In genomic region chr6:49336514-49337131, GRCh38 we compare ENCODE assay signal across 9 cellular contexts.
DNase-seq lines count a peak whose midpoint lies in the region; TF ChIP-seq lines count a peak whose summit lies in the region.
"Had no signal": no experiment of that assay in that cellular context is flagged by ENCODE, and none has a peak within 500 bp of the region (broad histone marks: within the 10 kb centered on the region; RNA-seq: fewer than 3 reads in every experiment).

No MANE protein-coding gene starts in this region.

- no TSS peak for BruUV-seq in mammary epithelial cell (replicated peaks; lab: Mats Ljungman, UMichigan)

- H3K4me2 ChIP-seq in mammary epithelial cell (ENCODE audit: insufficient read depth, low read depth, low read length): no peak overlapping the region

- peaks cover 4% of the 10 kb centered on the region for H3K4me1 ChIP-seq in mammary epithelial cell (ENCODE audit: insufficient read depth, low read length)
- no peaks in the 10 kb centered on the region for H3K4me1 ChIP-seq in breast epithelium

- TF ChIP-seq CTCF in mammary epithelial cell (conservative IDR thresholded peaks at IDR 0.05 in 1 of 2, IDR thresholded peaks at IDR 0.05 in 1 of 2; ENCODE audit: extremely low read depth in 1 of 2, insufficient read depth in 1 of 2, low read depth in 1 of 2, low read length in 2 of 2) (no peak), breast epithelium (IDR thresholded peaks at IDR 0.05) (no peak), WERI-Rb-1 (IDR thresholded peaks at IDR 0.05; ENCODE audit: low read depth, low read length) (no peak)

- TF ChIP-seq POLR2A in breast epithelium (IDR thresholded peaks at IDR 0.05): no peak

- no peak overlapping the region for H3K9ac ChIP-seq in mammary epithelial cell (ENCODE audit: insufficient read depth, low read length)

- no peak overlapping the region for H3K4me3 ChIP-seq in mammary epithelial cell (replicated peaks in 1 of 3; ENCODE audit: insufficient read depth in 1 of 3, low read depth in 2 of 3, low read length in 3 of 3)
- no peak overlapping the region for H3K4me3 ChIP-seq in breast epithelium
- H3K4me3 ChIP-seq in WERI-Rb-1 (ENCODE audit: low read depth, low read length): no peak overlapping the region

- CTCF ChIA-PET in mammary epithelial cell (lab: Charles Lee; ENCODE audit: low non-redundant PET): no interaction called here

- no peaks in the 10 kb centered on the region for H4K20me1 ChIP-seq in mammary epithelial cell (ENCODE audit: insufficient read depth, low read length)

- no peaks in the 10 kb centered on the region for H3K79me2 ChIP-seq in mammary epithelial cell (ENCODE audit: insufficient read depth, low read length)

- H2AFZ ChIP-seq in mammary epithelial cell (ENCODE audit: low read depth, low read length): peak overlapping the region; percentile 20

- H3K27me3 ChIP-seq in mammary epithelial cell (ENCODE audit: insufficient read depth, low read length): no peaks in the 10 kb centered on the region
- no peaks in the 10 kb centered on the region for H3K27me3 ChIP-seq in breast epithelium
- H3K27me3 ChIP-seq in WERI-Rb-1 (ENCODE audit: insufficient read depth, low read depth, severe bottlenecking): no peaks in the 10 kb centered on the region

- 61% methylated on average over 6 of the region's 6 CpGs for WGBS in mammary epithelial cell (ENCODE audit: low coverage, missing lambda C conversion rate)

- intact Hi-C loops in mammary epithelial cell (cut with micrococcal nuclease): no loop called here
- intact Hi-C loops in breast epithelium (cut with DNase I; ENCODE audit: low total_unique reads): no loop called here

- H3K27ac ChIP-seq in mammary epithelial cell (ENCODE audit: insufficient read depth, low read depth, low read length): no peak overlapping the region
- H3K27ac ChIP-seq in breast epithelium: no peak overlapping the region
- no peak overlapping the region for H3K27ac ChIP-seq in WERI-Rb-1

- H3K36me3 ChIP-seq in mammary epithelial cell (ENCODE audit: insufficient read depth, low read length): no peaks in the 10 kb centered on the region
- no peaks in the 10 kb centered on the region for H3K36me3 ChIP-seq in breast epithelium
- no peaks in the 10 kb centered on the region for H3K36me3 ChIP-seq in WERI-Rb-1

- dilution Hi-C loops in mammary epithelial cell (cut with HindIII; ENCODE audit: low sequenced_read_pairs): no loop called here

- H3K9me3 ChIP-seq in mammary epithelial cell (replicated peaks; ENCODE audit: insufficient read depth, low read length) (no peaks in the 10 kb centered on the region), breast epithelium (no peaks in the 10 kb centered on the region), WERI-Rb-1 (ENCODE audit: severe bottlenecking) (no peaks in the 10 kb centered on the region)

- in situ Hi-C loops in mammary epithelial cell (cut with MboI; ENCODE audit: low sequenced_read_pairs in 2 of 2): no loop called here

- DNase-seq in mammary epithelial cell: peak; percentile 12
- no peak for DNase-seq in breast epithelium (ENCODE audit: low spot score in 2 of 2)
- peak; percentile 72 for DNase-seq in WERI-Rb-1
- peak; percentile 50 for DNase-seq in iris pigment epithelial cell (ENCODE audit: low read depth)
- DNase-seq in middle frontal gyrus (ENCODE audit: extremely low spot score, low spot score): no peak
- DNase-seq in NCI-H1417 treated with DMSO at 0.1 percent for 48 hours (lab: John Stamatoyannopoulos, UW): no peak
- no peak for DNase-seq in UCSD-AML1 (lab: John Stamatoyannopoulos, UW; ENCODE audit: unreplicated experiment)
- no peak for DNase-seq in cerebellum (ENCODE audit: low spot score)
- DNase-seq: left ventricle myocardium superior had no signal

Comparison
In these comparisons a context has a peak if more than half of its experiments do, and no peak if none do; other contexts are left out.
1. DNase-seq: peak in mammary epithelial cell (single experiment), WERI-Rb-1 (single experiment) and iris pigment epithelial cell (single experiment); none in breast epithelium (0 of 2), middle frontal gyrus (single experiment), NCI-H1417 treated with DMSO at 0.1 percent for 48 hours (single experiment), UCSD-AML1 (single experiment) and cerebellum (single experiment).